In genomic region chr14:22981090-22982012, GRCh38 we compare ENCODE assay signal across 8 cellular contexts. TPM values are rescaled to one million over a fixed set of nuclear protein-coding genes. Genes with fewer than 3 reads are reported as not detected.
DNase-seq lines count a peak whose midpoint lies in the region; ATAC-seq lines count a peak whose summit lies in the region.

No MANE protein-coding gene starts in this region.

- no peaks in the 10 kb centered on the region for H3K36me3 Mint-ChIP-seq in activated T-cell treated with anti-CD3 and anti-CD28 coated beads, Interleukin-2, amount 50 U/mL, for 4 hours (ENCODE audit: insufficient read depth)

- intact Hi-C loops in left ventricle myocardium superior (cut with micrococcal nuclease): no loop called here

- peak in 1 of 2 donors; percentile 7 for ATAC-seq in activated T-cell treated with anti-CD3 and anti-CD28 coated beads, Interleukin-2, amount 50 U/mL, for 4 hours
- peak; percentile 3 for ATAC-seq in left ventricle myocardium superior
- ATAC-seq in GM21390 (IDR thresholded peaks at IDR 0.05; ENCODE audit: unreplicated experiment): no peak

- H3K4me3 Mint-ChIP-seq in activated T-cell treated with anti-CD3 and anti-CD28 coated beads, Interleukin-2, amount 50 U/mL, for 4 hours: peak overlapping the region; percentile 58

- H3K4me1 Mint-ChIP-seq in activated T-cell treated with anti-CD3 and anti-CD28 coated beads, Interleukin-2, amount 50 U/mL, for 4 hours (ENCODE audit: low read depth): peaks cover 6% of the 10 kb centered on the region

- DNase-seq in DMS 273 (lab: John Stamatoyannopoulos, UW; ENCODE audit: unreplicated experiment) (peak; percentile 59), DMS 273 treated with DMSO at 0.1 percent for 48 hours (lab: John Stamatoyannopoulos, UW) (no peak), left ventricle myocardium superior (peak; percentile 48), retina (peak; percentile 65), NCI-H1048 (lab: John Stamatoyannopoulos, UW) (no peak), globus pallidus (ENCODE audit: low spot score) (no peak)
- DNase-seq in activated T-cell treated with anti-CD3 and anti-CD28 coated beads, Interleukin-2, amount 50 U/mL, for 4 hours: no peak

- no peaks in the 10 kb centered on the region for H3K9me3 Mint-ChIP-seq in activated T-cell treated with anti-CD3 and anti-CD28 coated beads, Interleukin-2, amount 50 U/mL, for 4 hours

- peaks cover 5% of the 10 kb centered on the region for H3K27me3 Mint-ChIP-seq in activated T-cell treated with anti-CD3 and anti-CD28 coated beads, Interleukin-2, amount 50 U/mL, for 4 hours (ENCODE audit: low read depth)

RNA-seq across cellular contexts. Expression of gene AJUBA, which starts 1.0 kb away (rescaled TPM):
- total RNA-seq in activated T-cell treated with anti-CD3 and anti-CD28 coated beads, Interleukin-2, amount 50 U/mL, for 4 hours: 1 to 10 TPM; 2.0 to 3.8 (median 2.6) TPM
- total RNA-seq in left ventricle myocardium superior: 12.4 TPM

RNA-seq across cellular contexts. Expression of gene HAUS4, which starts 24.5 kb away (rescaled TPM):
- 10 to 100 TPM; 28.8 to 39.7 (median 38.5) TPM for total RNA-seq in activated T-cell treated with anti-CD3 and anti-CD28 coated beads, Interleukin-2, amount 50 U/mL, for 4 hours
- total RNA-seq in left ventricle myocardium superior: 19.4 TPM

RNA-seq across cellular contexts. Expression of gene C14orf93, which starts 28.6 kb away (rescaled TPM):
- 1 to 10 TPM; 3.6 to 5.4 (median 5.1) TPM for total RNA-seq in activated T-cell treated with anti-CD3 and anti-CD28 coated beads, Interleukin-2, amount 50 U/mL, for 4 hours
- total RNA-seq in left ventricle myocardium superior: 6.2 TPM

RNA-seq across cellular contexts. Expression of gene PRMT5, which starts 52.2 kb away (rescaled TPM):
- total RNA-seq in activated T-cell treated with anti-CD3 and anti-CD28 coated beads, Interleukin-2, amount 50 U/mL, for 4 hours: 100 to 1,000 TPM; 256 to 289 (median 263) TPM
- 56.6 TPM for total RNA-seq in left ventricle myocardium superior

RNA-seq across cellular contexts. Expression of gene PSMB5, which starts 53.3 kb away (rescaled TPM):
- 100 to 1,000 TPM; 220 to 231 (median 227) TPM for total RNA-seq in activated T-cell treated with anti-CD3 and anti-CD28 coated beads, Interleukin-2, amount 50 U/mL, for 4 hours
- 111 TPM for total RNA-seq in left ventricle myocardium superior

Comparison
In these comparisons a context has a peak if more than half of its experiments do, and no peak if none do; other contexts are left out.
1. DNase-seq: peak in DMS 273 (single experiment), left ventricle myocardium superior (single experiment) and retina (single experiment); none in DMS 273 treated with DMSO at 0.1 percent for 48 hours (single experiment), activated T-cell treated with anti-CD3 and anti-CD28 coated beads, Interleukin-2, amount 50 U/mL, for 4 hours (single experiment), NCI-H1048 (single experiment) and globus pallidus (single experiment).